Comparison of ENCODE assay signal across 11 cellular contexts in the genomic region with DNA sequence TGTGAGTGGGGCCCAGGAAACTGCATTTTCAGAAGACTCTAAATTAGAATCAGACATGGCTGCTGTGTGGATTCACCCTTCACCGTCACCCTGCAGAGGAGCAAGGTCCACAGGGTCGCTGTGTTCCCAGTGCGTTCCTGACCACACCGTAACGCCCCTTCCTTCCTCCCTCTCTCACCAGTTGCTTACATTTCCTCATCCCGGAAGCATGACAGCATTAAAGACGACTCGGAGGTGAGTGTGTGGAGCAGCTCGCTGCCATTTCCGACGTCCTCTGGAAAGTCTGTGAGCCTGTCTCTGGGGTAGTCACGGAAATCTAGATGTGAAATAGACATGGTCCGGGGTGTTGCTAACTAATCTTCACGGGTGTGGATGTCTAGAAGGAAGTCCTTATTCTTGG. TPM values are rescaled to one million over a fixed set of nuclear protein-coding genes. Genes with fewer than 3 reads are reported as not detected.
DNase-seq lines count a peak whose midpoint lies in the region; ATAC-seq, FAIRE-seq and TF ChIP-seq lines count a peak whose summit lies in the region.
"Had no signal": no experiment of that assay in that cellular context is flagged by ENCODE, and none has a peak within 500 bp of the region (broad histone marks: within the 10 kb centered on the region; RNA-seq: fewer than 3 reads in every experiment).

No MANE protein-coding gene starts in this region.

- peaks cover 80% of the 10 kb centered on the region for H3K4me1 ChIP-seq in CD8-positive, alpha-beta T cell (ENCODE audit: insufficient read depth, low read length)
- H3K4me1 ChIP-seq in kidney (ENCODE audit: control insufficient read depth in 1 of 2, insufficient read depth in 1 of 2, low read depth in 1 of 2, low read length in 2 of 2) (no peaks in the 10 kb centered on the region), A673 (ENCODE audit: insufficient read depth, low read length, poor library complexity, severe bottlenecking) (no peaks in the 10 kb centered on the region)

- no peaks in the 10 kb centered on the region for H3K27me3 ChIP-seq in CD8-positive, alpha-beta T cell (ENCODE audit: insufficient read depth, low read length)
- no peaks in the 10 kb centered on the region for H3K27me3 ChIP-seq in A673 (replicated peaks; ENCODE audit: insufficient read depth, low read depth, low read length, poor library complexity)

- no peaks in the 10 kb centered on the region for H3K9me3 ChIP-seq in CD8-positive, alpha-beta T cell (ENCODE audit: low read length)
- no peaks in the 10 kb centered on the region for H3K9me3 ChIP-seq in kidney (ENCODE audit: control insufficient read depth in 1 of 2, low read length in 2 of 2)
- H3K9me3 ChIP-seq in A673 (ENCODE audit: low read depth, low read length, poor library complexity, severe bottlenecking), result no peaks in the 10 kb centered on the region

- H3K36me3 Mint-ChIP-seq in CD8-positive, alpha-beta T cell, result peaks cover 12% of the 10 kb centered on the region
- no peaks in the 10 kb centered on the region for H3K36me3 Mint-ChIP-seq in activated naive CD4-positive, alpha-beta T cell treated with anti-CD3 and anti-CD28 coated beads for 36 hours (ENCODE audit: low read depth)
- H3K36me3 Mint-ChIP-seq in memory B cell, result peaks cover 6% of the 10 kb centered on the region

- H3K27ac ChIP-seq in CD8-positive, alpha-beta T cell (ENCODE audit: low read depth, low read length), result peak overlapping the region; percentile 56
- H3K27ac ChIP-seq in kidney (ENCODE audit: low read depth in 2 of 2, low read length in 2 of 2) (peak overlapping the region in 1 of 2 donors; percentile 1), A673 (ENCODE audit: low read depth, low read length, poor library complexity, severe bottlenecking) (no peak overlapping the region)
- H3K27ac ChIP-seq: C4-2B had no signal

- H3K4me1 Mint-ChIP-seq in CD8-positive, alpha-beta T cell (ENCODE audit: low read depth), result peaks cover 37% of the 10 kb centered on the region
- peaks cover 12% of the 10 kb centered on the region for H3K4me1 Mint-ChIP-seq in activated naive CD4-positive, alpha-beta T cell treated with anti-CD3 and anti-CD28 coated beads for 36 hours (ENCODE audit: low read depth)
- H3K4me1 Mint-ChIP-seq in memory B cell, result no peaks in the 10 kb centered on the region

- CTCF ChIA-PET in CD8-positive, alpha-beta T cell (lab: Charles Lee), result interaction anchor here (1.1 to 3.7 kb wide), 7 partner anchors 9 to 105 kb away, joined by 3 to 34 read pairs (median 4); no protein-coding TSS in a partner anchor
- CTCF ChIA-PET in activated naive CD4-positive, alpha-beta T cell treated with anti-CD3 and anti-CD28 coated beads for 36 hours (lab: Charles Lee), result interaction anchor here (0.6 to 4.8 kb wide), 3 partner anchors 9 to 46 kb away, joined by 3 to 29 read pairs (median 3); partner anchors contain the start of gene FAAP20
- CTCF ChIA-PET in A673 (lab: Charles Lee), result interaction anchor here (0.6 kb wide), 1 partner anchor 170 kb away, joined by 3 read pairs; no protein-coding TSS in a partner anchor

- FAIRE-seq in kidney (lab: Jason Lieb, UNC), result no peak
- FAIRE-seq: GM18507 had no signal

- no peaks in the 10 kb centered on the region for H3K27me3 Mint-ChIP-seq in CD8-positive, alpha-beta T cell (ENCODE audit: low read depth)
- H3K27me3 Mint-ChIP-seq in activated naive CD4-positive, alpha-beta T cell treated with anti-CD3 and anti-CD28 coated beads for 36 hours (ENCODE audit: low read depth), result no peaks in the 10 kb centered on the region
- no peaks in the 10 kb centered on the region for H3K27me3 Mint-ChIP-seq in memory B cell

- POLR2A ChIA-PET in CD8-positive, alpha-beta T cell (lab: Charles Lee), result interaction anchor here (0.7 to 1.3 kb wide), 6 partner anchors 8 to 47 kb away, joined by 3 to 6 read pairs (median 4); no protein-coding TSS in a partner anchor
- POLR2A ChIA-PET in A673 (lab: Charles Lee; ENCODE audit: low non-redundant PET), result no interaction called here

- no peak overlapping the region for H3K4me3 Mint-ChIP-seq in CD8-positive, alpha-beta T cell
- H3K4me3 Mint-ChIP-seq in activated naive CD4-positive, alpha-beta T cell treated with anti-CD3 and anti-CD28 coated beads for 36 hours, result no peak overlapping the region
- no peak overlapping the region for H3K4me3 Mint-ChIP-seq in memory B cell

- H3K36me3 ChIP-seq in CD8-positive, alpha-beta T cell (ENCODE audit: insufficient read depth, low read length), result no peaks in the 10 kb centered on the region
- H3K36me3 ChIP-seq in kidney (ENCODE audit: control insufficient read depth in 1 of 2, insufficient read depth in 2 of 2, low read length in 2 of 2) (peaks cover 13 to 16% of the 10 kb centered on the region in 2 donors), A673 (ENCODE audit: insufficient read depth, low read length, poor library complexity, severe bottlenecking) (no peaks in the 10 kb centered on the region)

- peak; percentile 28 to 84 (median 51) for DNase-seq in CD8-positive, alpha-beta T cell
- DNase-seq in T-helper 1 cell, result peak; percentile 35 to 85 (median 44)
- DNase-seq in activated naive CD4-positive, alpha-beta T cell treated with anti-CD3 and anti-CD28 coated beads for 36 hours, result peak; percentile 79
- no peak for DNase-seq in memory B cell (ENCODE audit: low spot score in 2 of 2)
- no peak for DNase-seq in kidney
- no peak for DNase-seq in A673 (ENCODE audit: low spot score)
- no peak for DNase-seq in C1 segment of cervical spinal cord (lab: John Stamatoyannopoulos, UW)
- no peak for DNase-seq in NCI-H1694 treated with DMSO at 0.1 percent for 48 hours (lab: John Stamatoyannopoulos, UW)

- no peak overlapping the region for H3K27ac Mint-ChIP-seq in CD8-positive, alpha-beta T cell
- H3K27ac Mint-ChIP-seq in activated naive CD4-positive, alpha-beta T cell treated with anti-CD3 and anti-CD28 coated beads for 36 hours, result no peak overlapping the region
- no peak overlapping the region for H3K27ac Mint-ChIP-seq in memory B cell

- H3K9me3 Mint-ChIP-seq in CD8-positive, alpha-beta T cell, result no peaks in the 10 kb centered on the region
- H3K9me3 Mint-ChIP-seq in activated naive CD4-positive, alpha-beta T cell treated with anti-CD3 and anti-CD28 coated beads for 36 hours, result no peaks in the 10 kb centered on the region
- H3K9me3 Mint-ChIP-seq in memory B cell, result no peaks in the 10 kb centered on the region

- no peak overlapping the region for H3K9ac ChIP-seq in kidney (ENCODE audit: low read length in 2 of 2)

- peak; percentile 61 for ATAC-seq in CD8-positive, alpha-beta T cell
- peak; percentile 66 for ATAC-seq in memory B cell (ENCODE audit: low read depth)
- ATAC-seq: HCT116 had no signal

- no peak for TF ChIP-seq CTCF in CD8-positive, alpha-beta T cell (IDR thresholded peaks at IDR 0.05)
- no peak for TF ChIP-seq CTCF in kidney (IDR thresholded peaks at IDR 0.05; ENCODE audit: borderline replicate concordance, extremely low read depth, insufficient read depth)
- no peak for TF ChIP-seq CTCF in A673 (conservative IDR thresholded peaks at IDR 0.05; ENCODE audit: low read depth, low read length)

- intact Hi-C loops in CD8-positive, alpha-beta T cell (cut with DNase I, micrococcal nuclease), result loop anchor here in 1 of 2 experiments (1.0 kb wide), 1 partner anchor 15 kb away; no protein-coding TSS in a partner anchor
- intact Hi-C loops in activated naive CD4-positive, alpha-beta T cell treated with anti-CD3 and anti-CD28 coated beads for 36 hours (cut with micrococcal nuclease), result loop anchor here (2.0 kb wide), 2 partner anchors 16 to 400 kb away; no protein-coding TSS in a partner anchor
- intact Hi-C loops in kidney (cut with DNase I), result no loop called here
- intact Hi-C loops in A673 (cut with micrococcal nuclease; ENCODE audit: unreplicated experiment), result no loop called here

- peak overlapping the region; percentile 18 for H3K4me3 ChIP-seq in CD8-positive, alpha-beta T cell (ENCODE audit: low read depth, low read length)
- H3K4me3 ChIP-seq in kidney (ENCODE audit: low read length in 2 of 2) (no peak overlapping the region), A673 (ENCODE audit: low read depth, low read length, poor library complexity, severe bottlenecking) (no peak overlapping the region)

- no TSS peak for BruUV-seq in A673 (replicated peaks; lab: Mats Ljungman, UMichigan)

RNA-seq across cellular contexts. Expression of gene FAAP20, which starts 45.9 kb away (rescaled TPM):
- 10 to 100 TPM; 53.6 to 61.1 TPM for total RNA-seq in CD8-positive, alpha-beta T cell
- 10 to 100 TPM; 48.2 to 54.4 TPM for total RNA-seq in activated naive CD4-positive, alpha-beta T cell treated with anti-CD3 and anti-CD28 coated beads for 36 hours
- 69.0 TPM for total RNA-seq in kidney
- 109 TPM for polyA plus RNA-seq in kidney (ENCODE audit: insufficient read depth, low read depth, low replicate concordance)
- 114 and 119 TPM in 2 replicates for total RNA-seq in A673 (2021)

Comparison
In these comparisons a context has a peak if more than half of its experiments do, and no peak if none do; other contexts are left out.
1. DNase-seq: peak in CD8-positive, alpha-beta T cell (7 of 7), T-helper 1 cell (5 of 5) and activated naive CD4-positive, alpha-beta T cell treated with anti-CD3 and anti-CD28 coated beads for 36 hours (single experiment); none in memory B cell (0 of 2), kidney (single experiment), A673 (single experiment), C1 segment of cervical spinal cord (0 of 14) and NCI-H1694 treated with DMSO at 0.1 percent for 48 hours (single experiment).